8 cellular contexts compared by ENCODE assay signal in genomic region chr17:75516255-75516618, GRCh38. TPM values are rescaled to one million over a fixed set of nuclear protein-coding genes. Genes with fewer than 3 reads are reported as not detected.
A peak's percentile ranks its signal among the peaks of the same experiment; 100 is the strongest.
DNase-seq lines count a peak whose midpoint lies in the region; ATAC-seq and TF ChIP-seq lines count a peak whose summit lies in the region.

TSS of gene TSEN54 (plus strand) at chr17:75516528. CDS start at chr17:75516561, 33 bp downstream.

- peaks cover 22% of the 10 kb centered on the region for H3K4me1 Mint-ChIP-seq in T-helper 1 cell treated with Interleukin-12 subunit alpha and Interleukin-12 subunit beta and Interleukin-4 antibody, amounts not matched to agents 30 μg/mL and 1 μg/mL, for 36 hours (ENCODE audit: low read depth)

- H3K27me3 Mint-ChIP-seq in T-helper 1 cell treated with Interleukin-12 subunit alpha and Interleukin-12 subunit beta and Interleukin-4 antibody, amounts not matched to agents 30 μg/mL and 1 μg/mL, for 36 hours (ENCODE audit: low read depth) = peaks cover 10% of the 10 kb centered on the region

- H3K9me3 ChIP-seq in heart right ventricle = no peaks in the 10 kb centered on the region
- H3K9me3 ChIP-seq in upper lobe of right lung = no peaks in the 10 kb centered on the region

- H3K27me3 ChIP-seq in heart right ventricle = peaks cover 0 to 13% (median 0%) of the 10 kb centered on the region in 7 donors
- no peaks in the 10 kb centered on the region for H3K27me3 ChIP-seq in upper lobe of right lung

- H3K27ac ChIP-seq in heart right ventricle (peak within 1 kb of the TSS; percentile 81 to 98 (median 92)), upper lobe of right lung (peak within 1 kb of the TSS; percentile 73)

- H3K36me3 ChIP-seq in heart right ventricle = peaks cover 0 to 45% (median 3%) of the 10 kb centered on the region in 9 donors
- peaks cover 8% of the 10 kb centered on the region for H3K36me3 ChIP-seq in upper lobe of right lung

- DNase-seq in GM12865 (ENCODE audit: low read depth) (peak; percentile 94), NCI-H1694 treated with DMSO at 0.1 percent for 48 hours (lab: John Stamatoyannopoulos, UW) (peak; percentile 63), amniotic epithelial cell (ENCODE audit: low read depth) (peak; percentile 83), heart right ventricle (peak; percentile 95 to 97), posterior vena cava (ENCODE audit: low spot score) (peak; percentile 99), upper lobe of right lung (peak; percentile 98)

- 0 to 1% methylated on average over 30 to 45 of the region's 45 CpGs for WGBS in heart right ventricle, 2 donors

- peak; percentile 81 for ATAC-seq in HG02798 (IDR thresholded peaks at IDR 0.05; ENCODE audit: poor library complexity, unreplicated experiment)
- ATAC-seq in heart right ventricle = peak; percentile 85 to 92 (median 90)
- peak; percentile 88 for ATAC-seq in upper lobe of right lung

- H3K4me1 ChIP-seq in heart right ventricle (peaks cover 15 to 53% (median 46%) of the 10 kb centered on the region in 9 donors), upper lobe of right lung (peaks cover 30% of the 10 kb centered on the region)

- peaks cover 17% of the 10 kb centered on the region for H3K36me3 Mint-ChIP-seq in T-helper 1 cell treated with Interleukin-12 subunit alpha and Interleukin-12 subunit beta and Interleukin-4 antibody, amounts not matched to agents 30 μg/mL and 1 μg/mL, for 36 hours (ENCODE audit: low read depth)

- no peaks in the 10 kb centered on the region for H3K9me3 Mint-ChIP-seq in T-helper 1 cell treated with Interleukin-12 subunit alpha and Interleukin-12 subunit beta and Interleukin-4 antibody, amounts not matched to agents 30 μg/mL and 1 μg/mL, for 36 hours

- TF ChIP-seq CTCF in GM12865 (IDR thresholded peaks at IDR 0.05; ENCODE audit: insufficient read depth, low read depth, low read length, missing control alignments) (no peak), heart right ventricle (IDR thresholded peaks at IDR 0.05) (no peak), upper lobe of right lung (IDR thresholded peaks at IDR 0.05) (no peak)

- H3K4me3 ChIP-seq in GM12865 (ENCODE audit: low read depth, low read length) (peak within 1 kb of the TSS; percentile 90), heart right ventricle (peak within 1 kb of the TSS; percentile 79 to 98 (median 93)), upper lobe of right lung (peak within 1 kb of the TSS; percentile 87)

- H3K27ac Mint-ChIP-seq in T-helper 1 cell treated with Interleukin-12 subunit alpha and Interleukin-12 subunit beta and Interleukin-4 antibody, amounts not matched to agents 30 μg/mL and 1 μg/mL, for 36 hours = peak within 1 kb of the TSS; percentile 89

- intact Hi-C loops in heart right ventricle (cut with DNase I) = loop anchor here in 8 of 10 donors (5.0 to 10.0 kb wide), 3 partner anchors 71 to 91 kb away; partner anchors contain the start of gene MYO15B (in 5 of the 8)
- intact Hi-C loops in posterior vena cava (cut with DNase I) = loop anchor here in 1 of 2 donors (5.0 kb wide), 1 partner anchor 71 kb away; the partner anchor contains the start of gene MYO15B
- intact Hi-C loops in upper lobe of right lung (cut with DNase I) = loop anchor here (10.0 kb wide), 1 partner anchor 91 kb away; no protein-coding TSS in a partner anchor

- H3K4me3 Mint-ChIP-seq in T-helper 1 cell treated with Interleukin-12 subunit alpha and Interleukin-12 subunit beta and Interleukin-4 antibody, amounts not matched to agents 30 μg/mL and 1 μg/mL, for 36 hours = peak within 1 kb of the TSS; percentile 80

RNA-seq across cellular contexts. Expression of gene TSEN54, which starts in this region (rescaled TPM):
- total RNA-seq in heart right ventricle (1 to 10 TPM; 4.2 to 9.9 (median 6.1) TPM), posterior vena cava (10 to 100 TPM in 1 of 2 donors, 1 to 10 TPM in 1; 8.8 to 15.2 TPM), upper lobe of right lung (21.6 TPM)
- polyA plus RNA-seq in heart right ventricle = 10 to 100 TPM; 13.6 to 18.1 TPM

Comparison
In these comparisons a context has a peak if more than half of its experiments do, and no peak if none do; other contexts are left out.
1. Peak in every context shown above with its lines: DNase-seq, ATAC-seq, H3K4me3 ChIP-seq and H3K27ac ChIP-seq.